In genomic region chr3:73635254-73635653, GRCh38 we compare ENCODE assay signal across 26 cellular contexts. TPM values are rescaled to one million over a fixed set of nuclear protein-coding genes. Genes with fewer than 3 reads are reported as not detected.
"Had no signal": no experiment of that assay in that cellular context is flagged by ENCODE, and none has a peak within 500 bp of the region (broad histone marks: within the 10 kb centered on the region; RNA-seq: fewer than 3 reads in every experiment).

No MANE protein-coding gene starts in this region.

- ATAC-seq: naive thymus-derived CD8-positive, alpha-beta T cell; natural killer cell treated with Interleukin-12 subunit alpha and Interleukin-12 subunit beta and Interleukin-15 and Interleukin-18, amount 100 ng/mL, for 72 hours; psoas muscle; right cardiac atrium; right lobe of liver; stimulated activated effector memory CD8-positive, alpha-beta T cell treated with anti-CD3 and anti-CD28 coated beads, Interleukin-12 subunit alpha, Interleukin-12 subunit beta, amount 100 ng/mL, for 72 hours; stimulated activated naive B cell treated with anti-CD40 and anti-IgM and Interleukin-4, amounts not matched to agents 10 μg/mL and 1 μg/mL and 100 μg/mL, for 72 hours had no signal

- DNase-seq: naive thymus-derived CD8-positive, alpha-beta T cell; nephron progenitor cell; occipital lobe; ovary; posterior cingulate gyrus; psoas muscle; right cardiac atrium; right lobe of liver; stimulated activated CD4-positive, alpha-beta T cell treated with anti-CD3 and anti-CD28 coated beads, Interleukin-15, amount 100 ng/mL, for 24 hours; stimulated activated CD4-positive, alpha-beta T cell treated with anti-CD3 and anti-CD28 coated beads, Interleukin-2, amount 100 ng/mL, for 24 hours; stimulated activated CD4-positive, alpha-beta T cell treated with anti-CD3 and anti-CD28 coated beads, Interleukin-2, amount 100 ng/mL, for 48 hours; stimulated activated CD4-positive, alpha-beta T cell treated with anti-CD3 and anti-CD28 coated beads, Interleukin-4, amount 100 ng/mL, for 24 hours; stimulated activated naive B cell treated with anti-CD40 and anti-IgM and Interleukin-4, amounts not matched to agents 10 μg/mL and 1 μg/mL and 100 μg/mL, for 72 hours; stimulated activated naive CD4-positive, alpha-beta T cell treated with Interleukin-2 at 50 U/mL for 16 hours; stomach; thyroid gland; trophoblast cell; upper lobe of left lung had no signal

- H3K4me3 ChIP-seq: ovary, psoas muscle, right lobe of liver, skin epidermis, stomach, thoracic aorta, thyroid gland, tibial nerve, upper lobe of left lung, vagina had no signal

- H3K27me3 ChIP-seq: ovary, right lobe of liver, stomach, thyroid gland, tibial nerve, upper lobe of left lung, vagina had no signal

- H3K36me3 ChIP-seq: ovary, right lobe of liver, stomach, thoracic aorta, thyroid gland, tibial nerve, upper lobe of left lung, vagina had no signal

- H3K9ac ChIP-seq: parathyroid adenoma had no signal

- H3K79me2 ChIP-seq: parathyroid adenoma had no signal

- H3K9me3 ChIP-seq: ovary, psoas muscle, right lobe of liver, stomach, thoracic aorta, thyroid gland, tibial nerve, upper lobe of left lung, vagina had no signal

- H3K4me1 ChIP-seq: psoas muscle, right lobe of liver, thyroid gland, upper lobe of left lung had no signal

- H3K27ac ChIP-seq: ovary, parathyroid adenoma, psoas muscle, right lobe of liver, skin epidermis, stomach, thoracic aorta, thyroid gland, tibial nerve, upper lobe of left lung, vagina had no signal

- H2AFZ ChIP-seq: parathyroid adenoma had no signal

- FAIRE-seq: urothelium cell line had no signal

RNA-seq across cellular contexts. Expression of gene PDZRN3, which starts 10.5 kb away (rescaled TPM):
- total RNA-seq: naive thymus-derived CD8-positive, alpha-beta T cell; natural killer cell treated with Interleukin-12 subunit alpha and Interleukin-12 subunit beta and Interleukin-15 and Interleukin-18, amount 100 ng/mL, for 72 hours had no signal
- polyA plus RNA-seq: naive thymus-derived CD8-positive, alpha-beta T cell had no signal
